In genomic region chr17:38296834-38297517, GRCh38 we compare ENCODE assay signal across 8 cellular contexts. TPM values are rescaled to one million over a fixed set of nuclear protein-coding genes. Genes with fewer than 3 reads are reported as not detected.
A peak's percentile ranks its signal among the peaks of the same experiment; 100 is the strongest.
DNase-seq lines count a peak whose midpoint lies in the region; ATAC-seq and TF ChIP-seq lines count a peak whose summit lies in the region.
"Not testable (repeated sequence)": the region's sequence is repeated elsewhere in the genome, so short reads cannot be mapped to it uniquely, and the experiment has no call there.

MRPL45 (plus strand) TSS chr17:38297168; CDS start chr17:38297184, 16 bp downstream.

- TF ChIP-seq POLR2A in vagina (IDR thresholded peaks at IDR 0.05), result not testable (repeated sequence)

- not testable (repeated sequence) for TF ChIP-seq CTCF in astrocyte of the cerebellum (IDR thresholded peaks at IDR 0.05; ENCODE audit: low read depth, low read length, missing control alignments); vagina (IDR thresholded peaks at IDR 0.05)

- H3K4me1 ChIP-seq in rectal smooth muscle tissue (ENCODE audit: control insufficient read depth, insufficient read depth, low read length); vagina: not testable (repeated sequence)

- not testable (repeated sequence) for H3K27me3 ChIP-seq in rectal smooth muscle tissue (ENCODE audit: control insufficient read depth, insufficient read depth, low read length); vagina

- H3K9me3 ChIP-seq in vagina, result not testable (repeated sequence)

- not testable (repeated sequence) for H3K9ac ChIP-seq in rectal smooth muscle tissue (ENCODE audit: low read length)

- peak within 1 kb of the TSS; percentile 56 for H3K4me3 ChIP-seq in astrocyte of the cerebellum (ENCODE audit: low read depth, low read length)
- H3K4me3 ChIP-seq in rectal smooth muscle tissue (ENCODE audit: low read length), result peak within 1 kb of the TSS; percentile 71
- peak within 1 kb of the TSS; percentile 47 to 49 for H3K4me3 ChIP-seq in vagina

- peak within 1 kb of the TSS; percentile 66 for H3K27ac ChIP-seq in rectal smooth muscle tissue (ENCODE audit: low read depth, low read length)
- H3K27ac ChIP-seq in vagina, result peak within 1 kb of the TSS; percentile 75

- ATAC-seq in GM18517 (IDR thresholded peaks at IDR 0.05; ENCODE audit: unreplicated experiment) (peak; percentile 98), HG03039 (IDR thresholded peaks at IDR 0.05; ENCODE audit: unreplicated experiment) (peak; percentile 81)

- intact Hi-C loops in vagina (cut with DNase I), result not testable (repeated sequence)

- H3K36me3 ChIP-seq in rectal smooth muscle tissue (ENCODE audit: control insufficient read depth, insufficient read depth, low read length); vagina: not testable (repeated sequence)

- DNase-seq in NCI-H2081 (lab: John Stamatoyannopoulos, UW), result peak; percentile 98 to 99
- peak; percentile 90 for DNase-seq in T-helper 9 cell
- DNase-seq in astrocyte of the cerebellum (ENCODE audit: low read depth), result peak; percentile 91
- DNase-seq in hepatic stellate cell (ENCODE audit: low spot score), result peak; percentile 92
- DNase-seq in vagina (ENCODE audit: extremely low spot score in 2 of 2), result peak; percentile 96 to 98

- in situ Hi-C loops in astrocyte of the cerebellum (cut with HindIII; ENCODE audit: low sequenced_read_pairs), result not testable (repeated sequence)

RNA-seq across cellular contexts. Expression of gene MRPL45, which starts in this region (rescaled TPM):
- total RNA-seq in vagina, result 22.1 TPM

Comparison
In these comparisons a context has a peak if more than half of its experiments do, and no peak if none do; other contexts are left out.
1. Peak in every context shown above with its lines: DNase-seq, ATAC-seq, H3K4me3 ChIP-seq and H3K27ac ChIP-seq.